In genomic region chr6:31581511-31582229, GRCh38 we compare ENCODE assay signal across 8 cellular contexts. TPM values are rescaled to one million over a fixed set of nuclear protein-coding genes. Genes with fewer than 3 reads are reported as not detected.
DNase-seq lines count a peak whose midpoint lies in the region; ATAC-seq and TF ChIP-seq lines count a peak whose summit lies in the region.

No MANE protein-coding gene starts in this region.

- H3K36me3 Mint-ChIP-seq in activated T-helper 1 cell treated with anti-CD3 and anti-CD28 coated beads, Interleukin-12 subunit alpha, Interleukin-12 subunit beta, Interleukin-2, Interleukin-4 antibody, amounts not matched to agents 30 ng/mL and 10 ng/mL and 1 ng/mL, durations not matched to agents 14 hours and 24 hours and 36 hours (ENCODE audit: low read depth), result peaks cover 50% of the 10 kb centered on the region

- intact Hi-C loops in IMR-90 (cut with micrococcal nuclease), result loop anchor here (2.0 to 5.0 kb wide), 2 partner anchors 17 to 34 kb away; partner anchors contain the start of genes ATP6V1G2 and NFKBIL1
- intact Hi-C loops in activated T-helper 1 cell treated with anti-CD3 and anti-CD28 coated beads, Interleukin-12 subunit alpha, Interleukin-12 subunit beta, Interleukin-2, Interleukin-4 antibody, amounts not matched to agents 30 ng/mL and 10 ng/mL and 1 ng/mL, durations not matched to agents 14 hours and 24 hours and 36 hours (cut with micrococcal nuclease), result loop anchor here (1.0 to 2.0 kb wide), 3 partner anchors 9 to 71 kb away; partner anchors contain the start of genes BAG6 and LTA

- peaks cover 70% of the 10 kb centered on the region for H3K4me1 Mint-ChIP-seq in activated T-helper 1 cell treated with anti-CD3 and anti-CD28 coated beads, Interleukin-12 subunit alpha, Interleukin-12 subunit beta, Interleukin-2, Interleukin-4 antibody, amounts not matched to agents 30 ng/mL and 10 ng/mL and 1 ng/mL, durations not matched to agents 14 hours and 24 hours and 36 hours (ENCODE audit: low read depth)

- in situ Hi-C loops in IMR-90 (cut with MboI; ENCODE audit: low sequenced_read_pairs), result no loop called here

- DNase-seq in IMR-90, result no peak
- DNase-seq in activated T-helper 1 cell treated with anti-CD3 and anti-CD28 coated beads, Interleukin-12 subunit alpha, Interleukin-12 subunit beta, Interleukin-2, Interleukin-4 antibody, amounts not matched to agents 30 ng/mL and 10 ng/mL and 1 ng/mL, durations not matched to agents 14 hours and 24 hours and 36 hours (ENCODE audit: low spot score), result no peak
- no peak for DNase-seq in right atrium auricular region (ENCODE audit: low spot score)
- no peak for DNase-seq in Kasumi-1 (lab: John Stamatoyannopoulos, UW)
- DNase-seq in NCI-H774 (lab: John Stamatoyannopoulos, UW), result no peak

- no peak overlapping the region for H2BK20ac ChIP-seq in IMR-90 (ENCODE audit: low read depth, low read length)

- 30% methylated on average over 2 of the region's 15 CpGs; no CpG with 5 or more reads in 1 of the 2 experiments for WGBS in IMR-90 (ENCODE audit: extremely low coverage in 2 of 2, insufficient read length in 1 of 2), 2 experiments

- POLR2A ChIA-PET in IMR-90 (lab: Charles Lee; ENCODE audit: unreplicated experiment), result interaction anchor here (1.0 kb wide), 1 partner anchor 35 kb away, joined by 3 read pairs; the partner anchor contains the start of gene NFKBIL1

- TF ChIP-seq RAD21 in IMR-90 (IDR thresholded peaks at IDR 0.05; ENCODE audit: low read length), result no peak

- peak overlapping the region; percentile 51 to 93; a peak in 3 of 4 replicates for H4K8ac ChIP-seq in IMR-90 (ENCODE audit: low read depth in 2 of 2, low read length in 2 of 2)

- peak overlapping the region; percentile 52; the same call in 1 of the 2 replicates for H3K56ac ChIP-seq in IMR-90 (ENCODE audit: extremely low read depth, insufficient read depth, low read length)

- H3K9ac ChIP-seq in IMR-90 (ENCODE audit: low read depth, low read length), result peak overlapping the region; percentile 77
- peak overlapping the region; percentile 90 to 96 (median 91) for H3K9ac ChIP-seq in skeletal muscle tissue (ENCODE audit: low read depth in 1 of 3, low read length in 3 of 3)

- H3K14ac ChIP-seq in IMR-90 (replicated peaks; ENCODE audit: low read depth, low read length), result peak overlapping the region; percentile 95

- H3K4me3 ChIP-seq in IMR-90 (ENCODE audit: insufficient read depth, low read depth, low read length) (peak overlapping the region; percentile 82), right atrium auricular region (peak overlapping the region; percentile 61 to 80), skeletal muscle tissue (ENCODE audit: low read length in 3 of 3) (peak overlapping the region; percentile 89 to 96 (median 95))

- dilution Hi-C loops in IMR-90 (cut with HindIII; ENCODE audit: low sequenced_read_pairs, unreplicated experiment), result no loop called here

- H3K18ac ChIP-seq in IMR-90 (ENCODE audit: low read depth, low read length), result no peak overlapping the region

- peaks cover 4% of the 10 kb centered on the region; the same call in 1 of the 2 replicates for H3K4me1 ChIP-seq in IMR-90 (ENCODE audit: control insufficient read depth, insufficient read depth, low read length)
- H3K4me1 ChIP-seq in right atrium auricular region, result peaks cover 0 to 18% of the 10 kb centered on the region in 2 donors
- peaks cover 16 to 18% (median 17%) of the 10 kb centered on the region in 3 donors for H3K4me1 ChIP-seq in skeletal muscle tissue (ENCODE audit: control insufficient read depth in 3 of 3, insufficient read depth in 3 of 3, low read length in 3 of 3)

- BruUV-seq in IMR-90 (replicated peaks; lab: Mats Ljungman, UMichigan), result no TSS peak

- peak overlapping the region; percentile 89 for H2AK9ac ChIP-seq in IMR-90 (replicated peaks; ENCODE audit: low read depth, low read length, poor library complexity)

- H2AFZ ChIP-seq in IMR-90 (replicated peaks; ENCODE audit: low read length, poor library complexity), result peak overlapping the region; percentile 98

- H2AK5ac ChIP-seq in IMR-90 (ENCODE audit: low read depth, low read length), result peak overlapping the region; percentile 21

- no peak overlapping the region for H2BK15ac ChIP-seq in IMR-90 (ENCODE audit: low read depth, low read length)

- no peaks in the 10 kb centered on the region for H3K79me1 ChIP-seq in IMR-90 (ENCODE audit: low read depth in 1 of 2, low read length in 2 of 2)

- ATAC-seq in IMR-90 (ENCODE audit: low read depth) (peak; percentile 35), GM21576 (IDR thresholded peaks at IDR 0.05; ENCODE audit: unreplicated experiment) (no peak), GM18505 (IDR thresholded peaks at IDR 0.05; ENCODE audit: unreplicated experiment) (no peak)

- no peak overlapping the region for H2BK120ac ChIP-seq in IMR-90 (ENCODE audit: low read depth, low read length)

- H3K9me1 ChIP-seq in IMR-90 (ENCODE audit: insufficient read depth, low read length), result no peaks in the 10 kb centered on the region; the same call in 1 of the 2 replicates

- peaks cover 10% of the 10 kb centered on the region for H3K27me3 ChIP-seq in IMR-90 (ENCODE audit: control insufficient read depth, insufficient read depth, low read length)
- H3K27me3 ChIP-seq in right atrium auricular region, result no peaks in the 10 kb centered on the region
- no peaks in the 10 kb centered on the region for H3K27me3 ChIP-seq in skeletal muscle tissue (ENCODE audit: control insufficient read depth in 3 of 3, insufficient read depth in 3 of 3, low read length in 3 of 3)

- H3K9me3 ChIP-seq in IMR-90 (ENCODE audit: control insufficient read depth, insufficient read depth, low read length) (no peaks in the 10 kb centered on the region), right atrium auricular region (no peaks in the 10 kb centered on the region), skeletal muscle tissue (ENCODE audit: control insufficient read depth in 3 of 3, low read length in 3 of 3) (no peaks in the 10 kb centered on the region)

- no peaks in the 10 kb centered on the region for H4K20me1 ChIP-seq in IMR-90 (ENCODE audit: insufficient read depth, low read length)

- H3K27ac ChIP-seq in IMR-90 (ENCODE audit: insufficient read depth, low read length), result peak overlapping the region; percentile 2; the same call in 1 of the 2 replicates
- peak overlapping the region; percentile 79 to 84 for H3K27ac ChIP-seq in right atrium auricular region
- H3K27ac ChIP-seq in skeletal muscle tissue (ENCODE audit: low read depth, low read length), result peak overlapping the region; percentile 65

- peak overlapping the region; percentile 93 for H3K27ac Mint-ChIP-seq in activated T-helper 1 cell treated with anti-CD3 and anti-CD28 coated beads, Interleukin-12 subunit alpha, Interleukin-12 subunit beta, Interleukin-2, Interleukin-4 antibody, amounts not matched to agents 30 ng/mL and 10 ng/mL and 1 ng/mL, durations not matched to agents 14 hours and 24 hours and 36 hours

- H3K36me3 ChIP-seq in IMR-90 (ENCODE audit: control insufficient read depth, insufficient read depth, low read length) (no peaks in the 10 kb centered on the region), right atrium auricular region (no peaks in the 10 kb centered on the region), skeletal muscle tissue (ENCODE audit: control insufficient read depth in 3 of 3, insufficient read depth in 3 of 3, low read length in 3 of 3) (no peaks in the 10 kb centered on the region)

- H3K4me2 ChIP-seq in IMR-90 (ENCODE audit: low read depth, low read length), result peak overlapping the region; percentile 75

- TF ChIP-seq CTCF in IMR-90 (conservative IDR thresholded peaks at IDR 0.05; ENCODE audit: low read depth, low read length) (no peak), right atrium auricular region (IDR thresholded peaks at IDR 0.05) (no peak)

- H4K91ac ChIP-seq in IMR-90 (ENCODE audit: insufficient read depth, low read depth, low read length), result no peak overlapping the region

- peak overlapping the region; percentile 86 for H3K23ac ChIP-seq in IMR-90 (ENCODE audit: low read depth, low read length)

- H3K4me3 Mint-ChIP-seq in activated T-helper 1 cell treated with anti-CD3 and anti-CD28 coated beads, Interleukin-12 subunit alpha, Interleukin-12 subunit beta, Interleukin-2, Interleukin-4 antibody, amounts not matched to agents 30 ng/mL and 10 ng/mL and 1 ng/mL, durations not matched to agents 14 hours and 24 hours and 36 hours, result peak overlapping the region; percentile 92

- CTCF ChIA-PET in IMR-90 (lab: Yijun Ruan, JAX), result interaction anchor here (0.6 to 1.4 kb wide), 4 partner anchors 17 to 140 kb away, joined by 3 to 6 read pairs (median 3); no protein-coding TSS in a partner anchor

- peak overlapping the region; percentile 83 for H3K4ac ChIP-seq in IMR-90 (ENCODE audit: low read depth, low read length)

- no peaks in the 10 kb centered on the region for H3K9me3 Mint-ChIP-seq in activated T-helper 1 cell treated with anti-CD3 and anti-CD28 coated beads, Interleukin-12 subunit alpha, Interleukin-12 subunit beta, Interleukin-2, Interleukin-4 antibody, amounts not matched to agents 30 ng/mL and 10 ng/mL and 1 ng/mL, durations not matched to agents 14 hours and 24 hours and 36 hours

- no peak overlapping the region for H2BK5ac ChIP-seq in IMR-90 (ENCODE audit: low read depth, low read length, poor library complexity, severe bottlenecking)

- TF ChIP-seq POLR2A in IMR-90 (IDR thresholded peaks at IDR 0.05; ENCODE audit: low read depth, low read length) (no peak), GM18505 (IDR thresholded peaks at IDR 0.05; ENCODE audit: borderline replicate concordance, extremely low read depth, insufficient read depth, insufficient read length) (no peak)

- peak overlapping the region; percentile 54 for H4K5ac ChIP-seq in IMR-90 (ENCODE audit: low read depth, low read length)

- H3K27me3 Mint-ChIP-seq in activated T-helper 1 cell treated with anti-CD3 and anti-CD28 coated beads, Interleukin-12 subunit alpha, Interleukin-12 subunit beta, Interleukin-2, Interleukin-4 antibody, amounts not matched to agents 30 ng/mL and 10 ng/mL and 1 ng/mL, durations not matched to agents 14 hours and 24 hours and 36 hours (ENCODE audit: insufficient read depth), result no peaks in the 10 kb centered on the region

RNA-seq across cellular contexts. Expression of gene LTB, which starts 0.6 kb away (rescaled TPM):
- not detected in 2 replicates for total RNA-seq in IMR-90 (2012; rRNA removed)
- not detected in 2 replicates for polyA plus RNA-seq in IMR-90 (2012; rRNA removed)
- polyA plus RNA-seq in IMR-90 (2012; cell fraction: cytosol; rRNA removed), result 0.16 TPM in 1 of 2 replicates, not detected in the other
- not detected in 2 replicates for polyA plus RNA-seq in IMR-90 (2012; cell fraction: nucleus; rRNA removed; ENCODE audit: low replicate concordance)
- 270 and 277 TPM in 2 replicates for total RNA-seq in activated T-helper 1 cell treated with anti-CD3 and anti-CD28 coated beads, Interleukin-12 subunit alpha, Interleukin-12 subunit beta, Interleukin-2, Interleukin-4 antibody, amounts not matched to agents 30 ng/mL and 10 ng/mL and 1 ng/mL, durations not matched to agents 14 hours and 24 hours and 36 hours
- not detected for total RNA-seq in right atrium auricular region
- 2.1 TPM for total RNA-seq in skeletal muscle tissue

RNA-seq across cellular contexts. Expression of gene LST1, which starts 4.4 kb away (rescaled TPM):
- total RNA-seq in IMR-90 (2012; rRNA removed), result not detected in 2 replicates
- polyA plus RNA-seq in IMR-90 (2012; rRNA removed), result not detected in 2 replicates
- polyA plus RNA-seq in IMR-90 (2012; cell fraction: cytosol; rRNA removed), result not detected in 2 replicates
- polyA plus RNA-seq in IMR-90 (2012; cell fraction: nucleus; rRNA removed; ENCODE audit: low replicate concordance), result not detected in 2 replicates
- 63.0 and 66.6 TPM in 2 replicates for total RNA-seq in activated T-helper 1 cell treated with anti-CD3 and anti-CD28 coated beads, Interleukin-12 subunit alpha, Interleukin-12 subunit beta, Interleukin-2, Interleukin-4 antibody, amounts not matched to agents 30 ng/mL and 10 ng/mL and 1 ng/mL, durations not matched to agents 14 hours and 24 hours and 36 hours
- total RNA-seq in right atrium auricular region, result 1 to 10 TPM; 2.8 to 8.5 TPM
- 3.7 TPM for total RNA-seq in skeletal muscle tissue

RNA-seq across cellular contexts. Expression of gene TNF, which starts 6.3 kb away (rescaled TPM):
- total RNA-seq in IMR-90 (2012; rRNA removed) (not detected in 2 replicates), right atrium auricular region (under 1 TPM in 1 of 2 donors, not detected in 1; 0.51 TPM), skeletal muscle tissue (not detected)
- polyA plus RNA-seq in IMR-90 (2012; rRNA removed), result not detected in 2 replicates
- not detected in 2 replicates for polyA plus RNA-seq in IMR-90 (2012; cell fraction: cytosol; rRNA removed)
- 0.03 TPM in 1 of 2 replicates, not detected in the other for polyA plus RNA-seq in IMR-90 (2012; cell fraction: nucleus; rRNA removed; ENCODE audit: low replicate concordance)
- total RNA-seq in activated T-helper 1 cell treated with anti-CD3 and anti-CD28 coated beads, Interleukin-12 subunit alpha, Interleukin-12 subunit beta, Interleukin-2, Interleukin-4 antibody, amounts not matched to agents 30 ng/mL and 10 ng/mL and 1 ng/mL, durations not matched to agents 14 hours and 24 hours and 36 hours, result 427 and 430 TPM in 2 replicates

RNA-seq across cellular contexts. Expression of gene LTA, which starts 9.6 kb away (rescaled TPM):
- total RNA-seq in IMR-90 (2012; rRNA removed) (not detected in 2 replicates), right atrium auricular region (not detected), skeletal muscle tissue (not detected)
- polyA plus RNA-seq in IMR-90 (2012; rRNA removed), result not detected in 2 replicates
- polyA plus RNA-seq in IMR-90 (2012; cell fraction: cytosol; rRNA removed), result not detected in 2 replicates
- 0.05 TPM in 1 of 2 replicates, not detected in the other for polyA plus RNA-seq in IMR-90 (2012; cell fraction: nucleus; rRNA removed; ENCODE audit: low replicate concordance)
- total RNA-seq in activated T-helper 1 cell treated with anti-CD3 and anti-CD28 coated beads, Interleukin-12 subunit alpha, Interleukin-12 subunit beta, Interleukin-2, Interleukin-4 antibody, amounts not matched to agents 30 ng/mL and 10 ng/mL and 1 ng/mL, durations not matched to agents 14 hours and 24 hours and 36 hours, result 1,021 and 1,078 TPM in 2 replicates

RNA-seq across cellular contexts. Expression of gene NCR3, which starts 11.1 kb away (rescaled TPM):
- not detected in 2 replicates for total RNA-seq in IMR-90 (2012; rRNA removed)
- polyA plus RNA-seq in IMR-90 (2012; rRNA removed), result not detected in 2 replicates
- polyA plus RNA-seq in IMR-90 (2012; cell fraction: cytosol; rRNA removed), result not detected in 2 replicates
- polyA plus RNA-seq in IMR-90 (2012; cell fraction: nucleus; rRNA removed; ENCODE audit: low replicate concordance), result not detected in 2 replicates
- 19.1 and 20.3 TPM in 2 replicates for total RNA-seq in activated T-helper 1 cell treated with anti-CD3 and anti-CD28 coated beads, Interleukin-12 subunit alpha, Interleukin-12 subunit beta, Interleukin-2, Interleukin-4 antibody, amounts not matched to agents 30 ng/mL and 10 ng/mL and 1 ng/mL, durations not matched to agents 14 hours and 24 hours and 36 hours
- total RNA-seq in right atrium auricular region, result not detected
- not detected for total RNA-seq in skeletal muscle tissue

Comparison
In these comparisons a context has a peak if more than half of its experiments do, and no peak if none do; other contexts are left out.
1. H3K27ac ChIP-seq: peak in every context shown above with its lines; median percentile 82 in right atrium auricular region; 65 in skeletal muscle tissue; 2 in IMR-90.
2. RNA of gene LTB, which starts 0.6 kb away (total RNA-seq): 270 to 277 TPM in activated T-helper 1 cell treated with anti-CD3 and anti-CD28 coated beads, Interleukin-12 subunit alpha, Interleukin-12 subunit beta, Interleukin-2, Interleukin-4 antibody, amounts not matched to agents 30 ng/mL and 10 ng/mL and 1 ng/mL, durations not matched to agents 14 hours and 24 hours and 36 hours; 2.1 TPM in skeletal muscle tissue (single experiment), not detected in right atrium auricular region and not detected in IMR-90; every median in the first group is over 10 times any median in the second.
3. RNA of gene TNF, which starts 6.3 kb away (total RNA-seq): 427 to 430 TPM in activated T-helper 1 cell treated with anti-CD3 and anti-CD28 coated beads, Interleukin-12 subunit alpha, Interleukin-12 subunit beta, Interleukin-2, Interleukin-4 antibody, amounts not matched to agents 30 ng/mL and 10 ng/mL and 1 ng/mL, durations not matched to agents 14 hours and 24 hours and 36 hours; 0.51 TPM in right atrium auricular region, not detected in IMR-90 and not detected in skeletal muscle tissue (single experiment); every median in the first group is over 100 times any median in the second.
4. Peak in every context shown above with its lines, with median percentiles within 50 percentile points of each other: H3K4me3 ChIP-seq.